In the genomic region with DNA sequence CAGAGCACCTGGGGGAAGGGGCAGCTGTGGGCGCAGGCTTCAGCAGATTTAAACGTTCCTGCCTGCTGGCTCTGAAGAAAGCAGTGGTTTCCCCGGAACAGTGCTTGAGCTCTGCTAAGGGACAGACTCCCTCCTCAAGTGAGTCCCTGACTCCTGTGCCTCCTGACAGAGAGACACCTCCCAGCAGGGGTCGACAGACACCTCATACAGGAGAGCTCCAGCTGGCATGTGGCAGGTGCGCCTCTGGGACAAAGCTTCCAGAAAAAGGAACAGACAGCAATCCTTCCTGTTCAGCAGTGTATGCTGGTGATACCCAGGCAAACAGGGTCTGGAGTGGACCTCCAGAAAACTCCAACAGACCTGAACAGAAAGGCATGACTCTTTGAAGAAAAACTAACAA, we compare ENCODE assay signal across 23 cellular contexts.
"Had no signal": no experiment of that assay in that cellular context is flagged by ENCODE, and none has a peak within 500 bp of the region (broad histone marks: within the 10 kb centered on the region; RNA-seq: fewer than 3 reads in every experiment).

No MANE protein-coding gene starts in this region.

- H3K27ac ChIP-seq: HL-60, KMS-11, RWPE1 had no signal

- H3K4me2 ChIP-seq: KMS-11, SK-N-SH had no signal

- H3K27me3 Mint-ChIP-seq: IgD-negative memory B cell had no signal

- FAIRE-seq: K562 had no signal

- H3K9ac ChIP-seq: KMS-11, SK-N-SH had no signal

- ATAC-seq: K562 had no signal

- H3K4me1 Mint-ChIP-seq: IgD-negative memory B cell had no signal

- H3K4me3 ChIP-seq: K562 had no signal

- H3K9me3 ChIP-seq: SK-N-SH had no signal

- DNase-seq: Kasumi-1, MV-4-11, NCI-H1048, NCI-H1105, NCI-H1417 treated with DMSO at 0.1 percent for 48 hours, NCI-H146, NCI-H1694 treated with DMSO at 0.1 percent for 48 hours, NCI-H1930, NCI-H2081, NCI-H2171, NCI-H226, NCI-H446, NCI-H510A, NCI-H524 treated with DMSO at 0.1 percent for 48 hours, NCI-H69, NCI-H774, SHP77, SK-N-SH had no signal

- H3K4me3 Mint-ChIP-seq: IgD-negative memory B cell had no signal
